In genomic region chr5:5178121-5178520, GRCh38 we compare ENCODE assay signal across 23 cellular contexts. TPM values are rescaled to one million over a fixed set of nuclear protein-coding genes. Genes with fewer than 3 reads are reported as not detected.
DNase-seq lines count a peak whose midpoint lies in the region; ATAC-seq, FAIRE-seq and TF ChIP-seq lines count a peak whose summit lies in the region.
"Had no signal": no experiment of that assay in that cellular context is flagged by ENCODE, and none has a peak within 500 bp of the region (broad histone marks: within the 10 kb centered on the region; RNA-seq: fewer than 3 reads in every experiment).

No MANE protein-coding gene starts in this region.

- TF ChIP-seq CTCF in body of pancreas (IDR thresholded peaks at IDR 0.05) (no peak), progenitor cell of endocrine pancreas (IDR thresholded peaks at IDR 0.05; ENCODE audit: unreplicated experiment) (no peak), BE2C (IDR thresholded peaks at IDR 0.05; ENCODE audit: low read depth, low read length) (no peak)

- H3K4me1 ChIP-seq in body of pancreas (peaks cover 6% of the 10 kb centered on the region), BE2C (no peaks in the 10 kb centered on the region)
- H3K4me1 ChIP-seq: gastroesophageal sphincter had no signal

- peaks cover 23% of the 10 kb centered on the region for H3K36me3 Mint-ChIP-seq in progenitor cell of endocrine pancreas (ENCODE audit: insufficient read depth)

- no peak overlapping the region for H3K4me3 ChIP-seq in body of pancreas
- H3K4me3 ChIP-seq in BE2C (ENCODE audit: low read depth, low read length), result no peak overlapping the region
- H3K4me3 ChIP-seq: gastroesophageal sphincter had no signal

- peaks cover 47% of the 10 kb centered on the region for H3K4me1 Mint-ChIP-seq in progenitor cell of endocrine pancreas (ENCODE audit: low read depth)

- peaks cover 11% of the 10 kb centered on the region for H3K9me3 Mint-ChIP-seq in progenitor cell of endocrine pancreas (ENCODE audit: low read depth)
- H3K9me3 Mint-ChIP-seq: CD4-positive, alpha-beta T cell had no signal

- ATAC-seq in body of pancreas, result peak; percentile 73
- ATAC-seq: activated CD4-positive, CD25-positive, alpha-beta regulatory T cell treated with anti-CD3 and anti-CD28 coated beads, Interleukin-2, amount 50 U/mL, for 24 hours; activated CD8-positive, alpha-beta T cell treated with anti-CD3 and anti-CD28 coated beads for 36 hours; gastroesophageal sphincter had no signal

- H3K36me3 ChIP-seq in body of pancreas (replicated peaks in 1 of 2; ENCODE audit: insufficient read depth in 1 of 2, low read depth in 2 of 2) (no peaks in the 10 kb centered on the region), BE2C (no peaks in the 10 kb centered on the region)
- H3K36me3 ChIP-seq: gastroesophageal sphincter had no signal

- H3K27me3 Mint-ChIP-seq in progenitor cell of endocrine pancreas, result no peaks in the 10 kb centered on the region

- H3K27me3 ChIP-seq in body of pancreas (no peaks in the 10 kb centered on the region), BE2C (no peaks in the 10 kb centered on the region)

- WGBS in body of pancreas, 2 donors, result 34 to 40% methylated on average over 4 of the region's 4 CpGs

- DNase-seq in HT-29 (ENCODE audit: low spot score) (peak; percentile 13), body of pancreas (peak in 3 of 4 donors; percentile 38 to 49 (median 40)), kidney tubule cell (ENCODE audit: low spot score) (peak; percentile 86), progenitor cell of endocrine pancreas (ENCODE audit: low spot score, unreplicated experiment) (peak; percentile 23), urothelium cell line (ENCODE audit: low spot score) (no peak), SK-N-DZ (ENCODE audit: low spot score) (no peak), OCI-M2 (lab: John Stamatoyannopoulos, UW; ENCODE audit: unreplicated experiment) (no peak), BE2C (no peak)
- DNase-seq: activated CD8-positive, alpha-beta T cell treated with anti-CD3 and anti-CD28 coated beads for 36 hours; activated naive CD4-positive, alpha-beta T cell treated with Interleukin-2 at 50 U/mL for 16 hours; CD4-positive, alpha-beta T cell; central memory CD4-positive, alpha-beta T cell; DMS53; effector CD4-positive, alpha-beta T cell; H9; NCI-H2107; NCI-H524 treated with DMSO at 0.1 percent for 48 hours; occipital lobe; T-helper 9 cell had no signal

- peak overlapping the region; percentile 53 for H3K4me3 Mint-ChIP-seq in progenitor cell of endocrine pancreas (ENCODE audit: low read depth)
- H3K4me3 Mint-ChIP-seq: activated CD8-positive, alpha-beta T cell treated with anti-CD3 and anti-CD28 coated beads for 36 hours; CD4-positive, alpha-beta T cell had no signal

- intact Hi-C loops in body of pancreas (cut with DNase I), result no loop called here

- H3K9me3 ChIP-seq in body of pancreas (no peaks in the 10 kb centered on the region), BE2C (no peaks in the 10 kb centered on the region)

- H3K27ac ChIP-seq in body of pancreas, result peak overlapping the region in 2 of 4 donors; percentile 47 to 66
- H3K27ac ChIP-seq: gastroesophageal sphincter had no signal

- TF ChIP-seq POLR2A in body of pancreas (IDR thresholded peaks at IDR 0.05), result no peak

- FAIRE-seq in urothelium cell line (lab: Jason Lieb, UNC), result no peak
- FAIRE-seq: GM12891 had no signal

- peak overlapping the region; percentile 97 for H3K27ac Mint-ChIP-seq in progenitor cell of endocrine pancreas
- H3K27ac Mint-ChIP-seq: activated CD8-positive, alpha-beta T cell treated with anti-CD3 and anti-CD28 coated beads for 36 hours; CD4-positive, alpha-beta T cell had no signal

RNA-seq across cellular contexts. Expression of gene ADAMTS16, which starts 38.0 kb away (rescaled TPM):
- not detected in 2 replicates for total RNA-seq in HT-29 (2014; rRNA removed; shearing (Covaris generic))
- total RNA-seq in body of pancreas (1 to 10 TPM; 1.8 to 5.6 TPM), progenitor cell of endocrine pancreas (33.1 and 40.7 TPM in 2 replicates)
- polyA plus RNA-seq in SK-N-DZ (2014; cell fraction: cytosol; rRNA removed), result 0.59 and 0.85 TPM in 2 replicates
- polyA plus RNA-seq in SK-N-DZ (2014; cell fraction: nucleus; rRNA removed), result 0.47 and 0.79 TPM in 2 replicates
- polyA plus RNA-seq in BE2C (2012; ENCODE audit: insufficient read depth, insufficient read length, low read depth), result 1.2 TPM
- total RNA-seq: activated CD8-positive, alpha-beta T cell treated with anti-CD3 and anti-CD28 coated beads for 36 hours; CD4-positive, alpha-beta T cell had no signal
- polyA plus RNA-seq: esophagus had no signal

Comparison
In these comparisons a context has a peak if more than half of its experiments do, and no peak if none do; other contexts are left out.
1. DNase-seq: peak in HT-29 (single experiment), body of pancreas (3 of 4), kidney tubule cell (single experiment) and progenitor cell of endocrine pancreas (single experiment); none in urothelium cell line (single experiment), SK-N-DZ (single experiment), OCI-M2 (single experiment) and BE2C (single experiment).